1 cellular context compared by ENCODE assay signal in the genomic region with DNA sequence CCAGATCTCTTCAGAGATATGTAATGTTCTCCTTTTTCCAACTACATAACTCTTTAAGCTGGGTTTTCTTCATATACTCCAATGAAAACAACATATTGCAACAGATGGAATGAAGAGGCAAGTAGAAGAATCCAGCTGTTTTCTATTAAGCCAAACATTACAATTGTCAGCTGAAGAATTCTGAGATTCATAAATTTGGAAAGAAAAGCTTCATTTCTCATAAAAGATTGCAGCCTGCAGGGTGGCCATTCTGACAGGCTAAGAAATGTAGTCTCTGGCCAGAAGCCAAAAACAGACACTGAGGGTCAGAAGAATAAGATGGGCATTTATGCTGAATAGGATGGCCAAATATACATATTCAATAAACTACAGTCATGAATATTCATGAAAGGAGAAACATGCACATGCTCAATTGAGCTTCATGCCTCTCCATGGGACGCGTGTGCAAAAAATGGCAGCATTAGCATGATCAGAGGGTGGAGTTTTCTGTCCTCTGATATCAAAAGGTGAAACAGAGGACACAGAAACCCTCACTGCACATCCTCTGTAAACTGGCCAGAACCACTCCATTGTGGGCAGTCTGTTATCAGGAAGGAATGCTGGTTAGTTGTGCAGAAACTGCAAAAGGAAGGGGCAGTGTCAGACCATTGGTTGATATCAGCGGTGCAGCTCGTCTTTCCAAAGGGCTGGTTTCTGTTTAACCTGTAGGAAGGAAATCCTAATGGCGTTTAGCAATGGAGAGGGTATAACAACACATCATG.
TF ChIP-seq lines count a peak whose summit lies in the region.

No MANE protein-coding gene starts in this region.

TF ChIP-seq in GM23338, 12 proteins besides CTCF, POLR2A, EP300 and RAD21 (continued from another document):
- TF ChIP-seq ZNF462 (CRISPR knock-in tag; IDR thresholded peaks at IDR 0.05) (no peak), CREB1 (CRISPR knock-in tag; IDR thresholded peaks at IDR 0.05; ENCODE audit: low read depth) (no peak), ETS1 (IDR thresholded peaks at IDR 0.05) (no peak), ZNF114 (CRISPR knock-in tag; IDR thresholded peaks at IDR 0.05) (no peak), JUNB (IDR thresholded peaks at IDR 0.05; ENCODE audit: unreplicated experiment) (no peak), POLR2AphosphoS5 (IDR thresholded peaks at IDR 0.05; ENCODE audit: low read depth) (no peak), STAT1 (IDR thresholded peaks at IDR 0.05; ENCODE audit: unreplicated experiment) (no peak), NANOG (IDR thresholded peaks at IDR 0.05; ENCODE audit: borderline replicate concordance) (no peak)
